Comparison of ENCODE assay signal across 27 cellular contexts in genomic region chr10:32927750-32928149, GRCh38.
"Had no signal": no experiment of that assay in that cellular context is flagged by ENCODE, and none has a peak within 500 bp of the region (broad histone marks: within the 10 kb centered on the region; RNA-seq: fewer than 3 reads in every experiment).

No MANE protein-coding gene starts in this region.

- H3K4me3 ChIP-seq: dorsolateral prefrontal cortex, esophagus squamous epithelium, gastroesophageal sphincter, lung, psoas muscle, right lobe of liver, suprapubic skin, thyroid gland, upper lobe of left lung, vagina had no signal

- H3K27ac ChIP-seq: dorsolateral prefrontal cortex, epithelial cell of prostate, esophagus squamous epithelium, psoas muscle, right lobe of liver, suprapubic skin, thyroid gland, upper lobe of left lung, vagina had no signal

- H3K4me3 Mint-ChIP-seq: naive B cell, nephron had no signal

- H3K4me1 Mint-ChIP-seq: naive B cell, nephron had no signal

- ATAC-seq: gastroesophageal sphincter; left colon; left ventricle myocardium superior; psoas muscle; right lobe of liver; stimulated activated effector memory CD8-positive, alpha-beta T cell treated with anti-CD3 and anti-CD28 coated beads, Interleukin-12 subunit alpha, Interleukin-12 subunit beta, amount 100 ng/mL, for 72 hours; stimulated activated naive CD8-positive, alpha-beta T cell treated with anti-CD3 and anti-CD28 coated beads, Interleukin-15, Interleukin-2, amounts not matched to agents 100 U/mL and 50 U/mL, for 24 hours had no signal

- H3K27ac Mint-ChIP-seq: naive B cell; nephron; stimulated activated effector memory CD8-positive, alpha-beta T cell treated with anti-CD3 and anti-CD28 coated beads, Interleukin-12 subunit alpha, Interleukin-12 subunit beta, amount 100 ng/mL, for 72 hours had no signal

- DNase-seq: cortex of kidney; dorsolateral prefrontal cortex; effector CD8-positive, alpha-beta T cell; esophagus squamous epithelium; foreskin fibroblast; glutamatergic neuron; kidney; left colon; left ventricle myocardium superior; mesendoderm; naive B cell; occipital lobe; psoas muscle; retina; right lobe of liver; stimulated activated CD4-positive, alpha-beta T cell treated with anti-CD3 and anti-CD28 coated beads, Interleukin-4, amount 100 ng/mL, for 1 hour; stimulated activated CD8-positive, alpha-beta memory T cell treated with anti-CD3 and anti-CD28 coated beads, Interleukin-4, amount 100 ng/mL, for 48 hours; stimulated activated naive CD8-positive, alpha-beta T cell treated with anti-CD3 and anti-CD28 coated beads, Interleukin-15, Interleukin-2, amounts not matched to agents 100 U/mL and 50 U/mL, for 24 hours; thyroid gland; upper lobe of left lung had no signal

- H3K9me3 ChIP-seq: esophagus squamous epithelium, gastroesophageal sphincter, psoas muscle, right lobe of liver, suprapubic skin, thyroid gland, upper lobe of left lung, vagina had no signal

- H3K27me3 Mint-ChIP-seq: naive B cell had no signal

- H3K4me1 ChIP-seq: psoas muscle had no signal

- H3K9me3 Mint-ChIP-seq: naive B cell, nephron had no signal

- H3K27me3 ChIP-seq: dorsolateral prefrontal cortex, esophagus squamous epithelium, gastroesophageal sphincter, right lobe of liver, suprapubic skin, thyroid gland, upper lobe of left lung, vagina had no signal
